28 cellular contexts compared by ENCODE assay signal in genomic region chr4:7334521-7335275, GRCh38.
DNase-seq lines count a peak whose midpoint lies in the region; ATAC-seq, FAIRE-seq and TF ChIP-seq lines count a peak whose summit lies in the region.
"Had no signal": no experiment of that assay in that cellular context is flagged by ENCODE, and none has a peak within 500 bp of the region (broad histone marks: within the 10 kb centered on the region; RNA-seq: fewer than 3 reads in every experiment).

No MANE protein-coding gene starts in this region.

- no peak overlapping the region for H2BK20ac ChIP-seq in H1 (ENCODE audit: low read length)

- H3K4ac ChIP-seq in H1 (replicated peaks; ENCODE audit: insufficient read length, low read depth, low read length) = no peak overlapping the region

- no peaks in the 10 kb centered on the region for H3K79me1 ChIP-seq in H1 (ENCODE audit: low read depth, low read length)

- no peak overlapping the region for H2AFZ ChIP-seq in SK-N-SH (ENCODE audit: low read depth)
- H2AFZ ChIP-seq in H1 (ENCODE audit: low read length) = no peak overlapping the region
- H2AFZ ChIP-seq: PC-9 had no signal

- peaks cover 7% of the 10 kb centered on the region for H3K9me3 Mint-ChIP-seq in nephron
- H3K9me3 Mint-ChIP-seq: activated naive CD4-positive, alpha-beta T cell treated with anti-CD3 and anti-CD28 coated beads for 36 hours; activated T-helper 1 cell treated with anti-CD3 and anti-CD28 coated beads, Interleukin-12 subunit alpha, Interleukin-12 subunit beta, Interleukin-2, Interleukin-4 antibody, amounts not matched to agents 30 ng/mL and 10 ng/mL and 1 ng/mL, durations not matched to agents 14 hours and 24 hours and 36 hours had no signal

- H3K9me2 ChIP-seq in SK-N-SH = no peaks in the 10 kb centered on the region

- H3K4me2 ChIP-seq in SK-N-SH (no peak overlapping the region), H1 (ENCODE audit: insufficient read depth in 1 of 2, low read depth in 2 of 2, low read length in 2 of 2) (no peak overlapping the region)
- H3K4me2 ChIP-seq: PC-9 had no signal

- DNase-seq in SK-N-SH (no peak), H1 (ENCODE audit: low read depth in 1 of 2, low spot score in 2 of 2) (no peak), upper lobe of right lung (peak; percentile 48), NCI-H1092 treated with DMSO at 0.1 percent for 48 hours (lab: John Stamatoyannopoulos, UW) (no peak), middle frontal gyrus (ENCODE audit: extremely low spot score, low spot score) (no peak), kidney tubule cell (ENCODE audit: low spot score) (no peak)
- DNase-seq: 8988T; activated naive CD4-positive, alpha-beta T cell treated with anti-CD3 and anti-CD28 coated beads for 36 hours; brain microvascular endothelial cell; DND-41; effector CD8-positive, alpha-beta T cell; foreskin fibroblast; natural killer cell; NCI-H1436 treated with DMSO at 0.1 percent for 48 hours; NCI-H2107; PC-9; Right ventricle myocardium superior; stimulated activated CD4-positive, alpha-beta T cell treated with anti-CD3 and anti-CD28 coated beads, Interleukin-4, amount 100 ng/mL, for 1 hour; SW 1271; T-helper 9 cell had no signal

- H3K27me3 Mint-ChIP-seq in nephron (ENCODE audit: low read depth) = peaks cover 10% of the 10 kb centered on the region
- H3K27me3 Mint-ChIP-seq: stimulated activated memory B cell treated with anti-CD40 and anti-IgM and Interleukin-4, amounts not matched to agents 10 μg/mL and 1 μg/mL and 100 μg/mL, for 72 hours had no signal

- H3K4me1 ChIP-seq in SK-N-SH (ENCODE audit: control insufficient read depth in 1 of 2, insufficient read depth in 2 of 2, low read depth in 1 of 2, low read length in 1 of 2) = no peaks in the 10 kb centered on the region
- peaks cover 0 to 6% (median 4%) of the 10 kb centered on the region in 4 experiments; a peak in 4 of 7 replicates for H3K4me1 ChIP-seq in H1 (replicated peaks in 1 of 4; ENCODE audit: control insufficient read depth in 3 of 4, insufficient read depth in 4 of 4, low read length in 3 of 4)
- H3K4me1 ChIP-seq in upper lobe of right lung = peaks cover 6% of the 10 kb centered on the region
- H3K4me1 ChIP-seq: adrenal gland had no signal

- no peak for FAIRE-seq in H1 (lab: Jason Lieb, UNC)
- FAIRE-seq: colon had no signal

- H3K18ac ChIP-seq in H1 (ENCODE audit: extremely low read depth, low read length) = peak overlapping the region; percentile 32; the same call in 1 of the 2 replicates

- TF ChIP-seq RAD21 in SK-N-SH (IDR thresholded peaks at IDR 0.05; ENCODE audit: low read length) (no peak), H1 (IDR thresholded peaks at IDR 0.05 in 1 of 2, conservative IDR thresholded peaks at IDR 0.05 in 1 of 2; ENCODE audit: low read depth in 2 of 2, low read length in 2 of 2) (no peak)

- 0 out of 2 replicates have a peak overlapping the region, but pooled peaks have one; percentile 18 for H2BK5ac ChIP-seq in H1 (ENCODE audit: low read depth, low read length)

- no peak for TF ChIP-seq EP300 in SK-N-SH (IDR thresholded peaks at IDR 0.05; ENCODE audit: borderline replicate concordance in 1 of 2, low read depth in 1 of 2, low read length in 1 of 2)
- no peak for TF ChIP-seq EP300 in H1 (IDR thresholded peaks at IDR 0.05; ENCODE audit: borderline replicate concordance in 1 of 2, low read depth in 2 of 2, low read length in 2 of 2)

- H3K79me2 ChIP-seq in SK-N-SH (ENCODE audit: insufficient read depth) (no peaks in the 10 kb centered on the region), H1 (ENCODE audit: control insufficient read depth in 1 of 2, insufficient read depth in 2 of 2, low read length in 2 of 2) (no peaks in the 10 kb centered on the region)

- TF ChIP-seq CTCF in SK-N-SH (IDR thresholded peaks at IDR 0.05) (no peak), H1 (IDR thresholded peaks at IDR 0.05; ENCODE audit: control extremely low read depth in 1 of 3, insufficient read depth in 1 of 3, low read depth in 1 of 3, low read length in 3 of 3) (no peak), nephron (IDR thresholded peaks at IDR 0.05; ENCODE audit: unreplicated experiment in 3 of 3) (no peak), upper lobe of right lung (IDR thresholded peaks at IDR 0.05) (no peak)

- no peak overlapping the region for H4K5ac ChIP-seq in H1 (ENCODE audit: insufficient read length, low read depth, low read length)

- H3K4me1 Mint-ChIP-seq in nephron = peaks cover 50% of the 10 kb centered on the region
- H3K4me1 Mint-ChIP-seq: stimulated activated memory B cell treated with anti-CD40 and anti-IgM and Interleukin-4, amounts not matched to agents 10 μg/mL and 1 μg/mL and 100 μg/mL, for 72 hours had no signal

- CTCF ChIA-PET in SK-N-SH (lab: Yijun Ruan, JAX) (interaction anchor here (1.1 to 3.9 kb wide), 10 partner anchors 11 to 385 kb away, joined by 3 to 57 read pairs (median 6); partner anchors contain the start of gene SORCS2), H1 (lab: Charles Lee; ENCODE audit: partially characterized antibody) (interaction anchor here (0.6 to 9.5 kb wide), 44 partner anchors 9 to 847 kb away, joined by 3 to 80 read pairs (median 4); partner anchors contain the start of gene SORCS2)

- H3K23me2 ChIP-seq in H1 (ENCODE audit: low read depth, low read length) = peaks cover 7% of the 10 kb centered on the region; the same call in 1 of the 2 replicates

- H3K23ac ChIP-seq in H1 (ENCODE audit: insufficient read length) = no peak overlapping the region

- H4K8ac ChIP-seq in H1 (ENCODE audit: extremely low read depth, insufficient read depth, low read length) = no peak overlapping the region

- H3K4me3 Mint-ChIP-seq in nephron = no peak overlapping the region
- H3K4me3 Mint-ChIP-seq: activated naive CD4-positive, alpha-beta T cell treated with anti-CD3 and anti-CD28 coated beads for 36 hours; activated T-helper 1 cell treated with anti-CD3 and anti-CD28 coated beads, Interleukin-12 subunit alpha, Interleukin-12 subunit beta, Interleukin-2, Interleukin-4 antibody, amounts not matched to agents 30 ng/mL and 10 ng/mL and 1 ng/mL, durations not matched to agents 14 hours and 24 hours and 36 hours; natural killer cell; stimulated activated memory B cell treated with anti-CD40 and anti-IgM and Interleukin-4, amounts not matched to agents 10 μg/mL and 1 μg/mL and 100 μg/mL, for 72 hours had no signal

- POLR2A ChIA-PET in SK-N-SH (lab: Yijun Ruan, JAX) (no interaction called here), H1 (lab: Charles Lee; ENCODE audit: partially characterized antibody) (no interaction called here)

- 86% methylated on average over 16 of the region's 17 CpGs for WGBS in SK-N-SH (ENCODE audit: low lambda C conversion rate)
- WGBS in H1 (ENCODE audit: extremely low coverage in 1 of 2, insufficient coverage in 1 of 2, insufficient read length in 1 of 2, insufficient replicate concordance in 2 of 2, low coverage in 1 of 2, low lambda C conversion rate in 2 of 2, missing lambda C conversion rate in 1 of 2), 2 experiments = 90% methylated on average over 17 of the region's 17 CpGs; no CpG with 5 or more reads in 1 of the 2 experiments

- H3K14ac ChIP-seq in H1 (ENCODE audit: insufficient read length) = no peak overlapping the region

- no peaks in the 10 kb centered on the region for H3K27me3 ChIP-seq in SK-N-SH (ENCODE audit: insufficient read depth)
- no peaks in the 10 kb centered on the region; a peak in 1 of 7 replicates for H3K27me3 ChIP-seq in H1 (replicated peaks in 1 of 4; ENCODE audit: control insufficient read depth in 3 of 4, extremely low read depth in 1 of 4, insufficient read depth in 3 of 4, low read length in 3 of 4)
- no peaks in the 10 kb centered on the region for H3K27me3 ChIP-seq in upper lobe of right lung
- H3K27me3 ChIP-seq: adrenal gland, brain microvascular endothelial cell had no signal

- H3K27ac Mint-ChIP-seq in nephron = peak overlapping the region; percentile 44 to 90 (median 59)
- H3K27ac Mint-ChIP-seq: activated naive CD4-positive, alpha-beta T cell treated with anti-CD3 and anti-CD28 coated beads for 36 hours; activated T-helper 1 cell treated with anti-CD3 and anti-CD28 coated beads, Interleukin-12 subunit alpha, Interleukin-12 subunit beta, Interleukin-2, Interleukin-4 antibody, amounts not matched to agents 30 ng/mL and 10 ng/mL and 1 ng/mL, durations not matched to agents 14 hours and 24 hours and 36 hours; natural killer cell; stimulated activated memory B cell treated with anti-CD40 and anti-IgM and Interleukin-4, amounts not matched to agents 10 μg/mL and 1 μg/mL and 100 μg/mL, for 72 hours had no signal

- no peaks in the 10 kb centered on the region for H3K36me3 ChIP-seq in SK-N-SH (replicated peaks in 1 of 2; ENCODE audit: control insufficient read depth in 1 of 2, insufficient read depth in 2 of 2, low read length in 1 of 2)
- H3K36me3 ChIP-seq in H1 (ENCODE audit: control insufficient read depth in 2 of 4, insufficient read depth in 4 of 4, low read length in 3 of 4) = no peaks in the 10 kb centered on the region
- no peaks in the 10 kb centered on the region for H3K36me3 ChIP-seq in upper lobe of right lung
- H3K36me3 ChIP-seq: adrenal gland, brain microvascular endothelial cell had no signal

- no peaks in the 10 kb centered on the region for H3K9me3 ChIP-seq in SK-N-SH
- H3K9me3 ChIP-seq in H1 (ENCODE audit: insufficient read depth in 2 of 2, low read depth in 1 of 2, low read length in 1 of 2) = peaks cover 4 to 8% of the 10 kb centered on the region in 2 experiments; a peak in 2 of 4 replicates
- no peaks in the 10 kb centered on the region for H3K9me3 ChIP-seq in upper lobe of right lung
- H3K9me3 ChIP-seq: adrenal gland had no signal

- no peak for ATAC-seq in SK-N-SH treated with all-trans-retinoic acid at 6 μM for 48 hours
- ATAC-seq in upper lobe of right lung = no peak
- ATAC-seq: left lobe of liver; natural killer cell; stimulated activated memory B cell treated with anti-CD40 and anti-IgM and Interleukin-4, amounts not matched to agents 10 μg/mL and 1 μg/mL and 100 μg/mL, for 72 hours had no signal

- peaks cover 4% of the 10 kb centered on the region for H3K36me3 Mint-ChIP-seq in nephron (ENCODE audit: low read depth)
- H3K36me3 Mint-ChIP-seq: natural killer cell; stimulated activated memory B cell treated with anti-CD40 and anti-IgM and Interleukin-4, amounts not matched to agents 10 μg/mL and 1 μg/mL and 100 μg/mL, for 72 hours had no signal

- H2BK15ac ChIP-seq in H1 (ENCODE audit: low read length) = no peak overlapping the region

- H3K4me3 ChIP-seq in SK-N-SH (ENCODE audit: low read depth in 2 of 2, low read length in 1 of 2) = no peak overlapping the region
- no peak overlapping the region for H3K4me3 ChIP-seq in H1 (ENCODE audit: extremely low read depth in 1 of 4, insufficient read depth in 2 of 4, low read depth in 3 of 4, low read length in 4 of 4)
- no peak overlapping the region for H3K4me3 ChIP-seq in upper lobe of right lung
- H3K4me3 ChIP-seq: adrenal gland, PC-9 had no signal

- H2BK12ac ChIP-seq in H1 (ENCODE audit: low read depth, low read length) = no peak overlapping the region

- intact Hi-C loops in upper lobe of right lung (cut with DNase I) = no loop called here

- H4K20me1 ChIP-seq in SK-N-SH (ENCODE audit: insufficient read depth) (no peaks in the 10 kb centered on the region), H1 (replicated peaks in 1 of 2; ENCODE audit: control insufficient read depth in 1 of 2, insufficient read depth in 2 of 2, low read length in 2 of 2) (peaks cover 0 to 4% of the 10 kb centered on the region in 2 experiments)

- H3F3A ChIP-seq in SK-N-SH (replicated peaks; ENCODE audit: insufficient read depth) = no peaks in the 10 kb centered on the region

- no peak for TF ChIP-seq POLR2A in H1 (IDR thresholded peaks at IDR 0.05; ENCODE audit: control extremely low read depth in 1 of 2, low read depth in 2 of 2, low read length in 2 of 2)

- H3K9ac ChIP-seq in SK-N-SH (no peak overlapping the region), H1 (replicated peaks in 1 of 4; ENCODE audit: extremely low read depth in 1 of 4, low read depth in 3 of 4, low read length in 3 of 4) (no peak overlapping the region)

- H3K56ac ChIP-seq in H1 (replicated peaks; ENCODE audit: insufficient read length, low read depth, low read length) = no peak overlapping the region

- H2AK5ac ChIP-seq in H1 (ENCODE audit: low read depth, low read length) = 0 out of 2 replicates have a peak overlapping the region, but pooled peaks have one; percentile 65

- no peak overlapping the region for H4K91ac ChIP-seq in H1 (replicated peaks; ENCODE audit: insufficient read length, low read length)

- H2BK120ac ChIP-seq in H1 (replicated peaks; ENCODE audit: low read depth, low read length) = no peak overlapping the region

- H3K27ac ChIP-seq in SK-N-SH (ENCODE audit: low read depth in 2 of 2, low read length in 1 of 2) (no peak overlapping the region), H1 (ENCODE audit: low read depth, low read length) (no peak overlapping the region), upper lobe of right lung (no peak overlapping the region)
- H3K27ac ChIP-seq: brain microvascular endothelial cell, PC-9, VCaP had no signal
